ENCODE assay signal across 8 cellular contexts in genomic region chr2:47008381-47009280, GRCh38.
DNase-seq lines count a peak whose midpoint lies in the region; ATAC-seq, FAIRE-seq and TF ChIP-seq lines count a peak whose summit lies in the region.

No MANE protein-coding gene starts in this region.

- intact Hi-C loops in kidney (cut with DNase I), result no loop called here

- H3K4me1 ChIP-seq in kidney (ENCODE audit: control insufficient read depth in 1 of 2, insufficient read depth in 1 of 2, low read depth in 1 of 2, low read length in 2 of 2), result peaks cover 17 to 24% of the 10 kb centered on the region in 2 donors
- H3K4me1 ChIP-seq in effector memory CD4-positive, alpha-beta T cell (ENCODE audit: control insufficient read depth, insufficient read depth, low read length, poor library complexity, severe bottlenecking), result no peaks in the 10 kb centered on the region

- H3K9ac ChIP-seq in kidney (ENCODE audit: low read length in 2 of 2), result no peak overlapping the region

- no peaks in the 10 kb centered on the region for H3K9me3 ChIP-seq in kidney (ENCODE audit: control insufficient read depth in 1 of 2, low read length in 2 of 2)
- no peaks in the 10 kb centered on the region for H3K9me3 ChIP-seq in effector memory CD4-positive, alpha-beta T cell (ENCODE audit: control insufficient read depth, low read length)

- H3K27ac ChIP-seq in kidney (ENCODE audit: low read depth in 2 of 2, low read length in 2 of 2), result peak overlapping the region; percentile 17 to 79
- H3K27ac ChIP-seq in effector memory CD4-positive, alpha-beta T cell (ENCODE audit: insufficient read depth, low read length, poor library complexity, severe bottlenecking), result no peak overlapping the region

- peak; percentile 66 for DNase-seq in NCI-H1105 treated with DMSO at 0.1 percent for 48 hours (lab: John Stamatoyannopoulos, UW)
- peak; percentile 84 for DNase-seq in astrocyte of the hippocampus (ENCODE audit: low read depth, low spot score)
- peak; percentile 90 for DNase-seq in kidney
- peak; percentile 77 for DNase-seq in superior temporal gyrus (ENCODE audit: extremely low spot score)
- no peak for DNase-seq in activated CD4-positive, alpha-beta T cell treated with anti-CD3 and anti-CD28 coated beads, Interleukin-2, amount 50 U/mL, for 48 hours
- DNase-seq in effector memory CD4-positive, alpha-beta T cell, result no peak
- no peak for DNase-seq in SIG-M5 (lab: John Stamatoyannopoulos, UW)

- peaks cover 6 to 22% of the 10 kb centered on the region in 2 donors for H3K36me3 ChIP-seq in kidney (ENCODE audit: control insufficient read depth in 1 of 2, insufficient read depth in 2 of 2, low read length in 2 of 2)
- H3K36me3 ChIP-seq in effector memory CD4-positive, alpha-beta T cell (ENCODE audit: control insufficient read depth, insufficient read depth, low read length), result peaks cover 63% of the 10 kb centered on the region

- no peak overlapping the region for H3K4me3 ChIP-seq in kidney (ENCODE audit: low read length in 2 of 2)
- no peak overlapping the region for H3K4me3 ChIP-seq in effector memory CD4-positive, alpha-beta T cell (ENCODE audit: insufficient read depth, low read depth, low read length, poor library complexity, severe bottlenecking)

- no peak for TF ChIP-seq CTCF in kidney (IDR thresholded peaks at IDR 0.05; ENCODE audit: borderline replicate concordance, extremely low read depth, insufficient read depth)

- no peak for ATAC-seq in HG03521 (IDR thresholded peaks at IDR 0.05; ENCODE audit: unreplicated experiment)

- no peaks in the 10 kb centered on the region for H3K27me3 ChIP-seq in effector memory CD4-positive, alpha-beta T cell (replicated peaks; ENCODE audit: control insufficient read depth, insufficient read depth, low read length, poor library complexity, severe bottlenecking)

- no peak for FAIRE-seq in kidney (lab: Jason Lieb, UNC)

Comparison
In these comparisons a context has a peak if more than half of its experiments do, and no peak if none do; other contexts are left out.
1. DNase-seq: peak in NCI-H1105 treated with DMSO at 0.1 percent for 48 hours (single experiment), astrocyte of the hippocampus (single experiment), kidney (single experiment) and superior temporal gyrus (single experiment); none in activated CD4-positive, alpha-beta T cell treated with anti-CD3 and anti-CD28 coated beads, Interleukin-2, amount 50 U/mL, for 48 hours (0 of 2), effector memory CD4-positive, alpha-beta T cell (0 of 3) and SIG-M5 (single experiment).